In the genomic region with DNA sequence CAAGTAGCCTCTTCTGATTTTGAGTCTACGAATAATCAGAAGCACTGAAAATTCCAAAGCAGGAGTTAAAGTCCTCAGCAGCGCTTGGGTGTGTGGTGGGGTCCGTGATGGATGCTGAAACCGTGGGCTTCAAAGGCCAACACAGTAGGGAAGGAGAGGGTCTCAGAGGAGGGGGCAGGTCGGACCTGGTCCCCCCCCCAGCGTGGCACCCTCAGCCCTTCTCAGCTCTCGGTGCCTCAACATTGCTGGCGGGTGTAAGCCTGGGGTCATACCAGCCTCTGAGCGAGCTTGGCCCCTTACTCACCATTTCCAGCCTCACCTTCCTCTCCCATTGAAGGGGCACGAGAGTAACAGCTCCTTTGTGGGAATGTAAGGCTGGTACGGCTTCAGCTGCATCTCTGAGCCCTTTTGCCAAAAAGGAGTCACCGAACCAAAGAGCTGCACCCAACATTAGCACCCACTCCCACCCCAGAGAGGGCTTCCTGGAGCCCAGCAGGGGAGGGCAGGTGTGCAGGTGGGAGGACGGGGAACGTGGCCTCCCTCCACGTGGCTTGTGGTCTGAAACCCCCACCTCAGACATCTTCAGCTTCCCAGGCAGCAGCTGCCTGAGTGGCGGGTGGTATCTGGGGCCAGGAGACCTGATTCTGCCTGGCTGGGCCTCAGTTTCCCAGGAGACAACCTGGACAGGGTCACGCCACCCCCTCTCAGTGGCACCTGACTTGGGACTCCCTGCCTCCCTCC, we compare ENCODE assay signal across 24 cellular contexts. TPM values are rescaled to one million over a fixed set of nuclear protein-coding genes. Genes with fewer than 3 reads are reported as not detected.
"Had no signal": no experiment of that assay in that cellular context is flagged by ENCODE, and none has a peak within 500 bp of the region (broad histone marks: within the 10 kb centered on the region; RNA-seq: fewer than 3 reads in every experiment).

No MANE protein-coding gene starts in this region.

- H3K27ac ChIP-seq: esophagus squamous epithelium, transverse colon had no signal

- H3K4me3 ChIP-seq: esophagus squamous epithelium, transverse colon had no signal

- H3K4me1 Mint-ChIP-seq: activated CD4-positive, alpha-beta T cell treated with anti-CD3 and anti-CD28 coated beads for 36 hours had no signal

- H3K36me3 ChIP-seq: esophagus squamous epithelium, transverse colon had no signal

- H3K4me1 ChIP-seq: esophagus squamous epithelium, transverse colon had no signal

- H3K36me3 Mint-ChIP-seq: activated CD4-positive, alpha-beta memory T cell treated with anti-CD3 and anti-CD28 coated beads for 36 hours; stimulated activated naive B cell treated with anti-CD40 and anti-IgM and Interleukin-4, amounts not matched to agents 10 μg/mL and 1 μg/mL and 100 μg/mL, for 72 hours had no signal

- H3K9me3 ChIP-seq: esophagus squamous epithelium, transverse colon had no signal

- DNase-seq: activated CD4-positive, alpha-beta T cell treated with anti-CD3 and anti-CD28 coated beads for 36 hours; activated naive CD4-positive, alpha-beta T cell treated with Interleukin-2 at 50 U/mL for 16 hours; cerebellar nuclear complex; esophagus squamous epithelium; hippocampal formation; kidney glomerular epithelial cell; nephron progenitor cell; SHP77 treated with DMSO at 0.1 percent for 48 hours; stimulated activated CD4-positive, alpha-beta T cell treated with anti-CD3 and anti-CD28 coated beads, Interleukin-12 subunit alpha, Interleukin-12 subunit beta, amount 100 ng/mL, for 4 hours; stimulated activated CD4-positive, alpha-beta T cell treated with anti-CD3 and anti-CD28 coated beads, Interleukin-2, amount 100 ng/mL, for 24 hours; stimulated activated naive B cell treated with anti-CD40 and anti-IgM and Interleukin-4, amounts not matched to agents 10 μg/mL and 1 μg/mL and 100 μg/mL, for 72 hours; substantia nigra; T-helper 1 cell; T1000; transverse colon had no signal

- H3K4me3 Mint-ChIP-seq: activated CD4-positive, alpha-beta memory T cell treated with anti-CD3 and anti-CD28 coated beads for 36 hours; activated CD4-positive, alpha-beta T cell treated with anti-CD3 and anti-CD28 coated beads for 36 hours; activated T-helper 1 cell treated with anti-CD3 and anti-CD28 coated beads, Interleukin-12 subunit alpha, Interleukin-12 subunit beta, Interleukin-2, Interleukin-4 antibody, amounts not matched to agents 30 ng/mL and 10 ng/mL and 1 ng/mL, durations not matched to agents 14 hours and 24 hours and 36 hours; nephron progenitor cell; stimulated activated naive B cell treated with anti-CD40 and anti-IgM and Interleukin-4, amounts not matched to agents 10 μg/mL and 1 μg/mL and 100 μg/mL, for 72 hours had no signal

- ATAC-seq: activated CD4-positive, alpha-beta T cell treated with anti-CD3 and anti-CD28 coated beads for 36 hours; stimulated activated naive B cell treated with anti-CD40 and anti-IgM and Interleukin-4, amounts not matched to agents 10 μg/mL and 1 μg/mL and 100 μg/mL, for 72 hours had no signal

RNA-seq across cellular contexts. Expression of gene LCN1, which starts 6.7 kb away (rescaled TPM):
- total RNA-seq: activated CD4-positive, alpha-beta memory T cell treated with anti-CD3 and anti-CD28 coated beads for 36 hours; activated CD4-positive, alpha-beta T cell treated with anti-CD3 and anti-CD28 coated beads for 36 hours; activated T-helper 1 cell treated with anti-CD3 and anti-CD28 coated beads, Interleukin-12 subunit alpha, Interleukin-12 subunit beta, Interleukin-2, Interleukin-4 antibody, amounts not matched to agents 30 ng/mL and 10 ng/mL and 1 ng/mL, durations not matched to agents 14 hours and 24 hours and 36 hours; dermis microvascular lymphatic vessel endothelial cell; esophagus squamous epithelium; fibroblast of villous mesenchyme; glomerular endothelial cell; lower leg skin; omental fat pad; pulmonary artery endothelial cell; transverse colon had no signal

RNA-seq across cellular contexts. Expression of gene OBP2A, which starts 31.4 kb away (rescaled TPM):
- total RNA-seq: activated CD4-positive, alpha-beta memory T cell treated with anti-CD3 and anti-CD28 coated beads for 36 hours; activated CD4-positive, alpha-beta T cell treated with anti-CD3 and anti-CD28 coated beads for 36 hours; activated T-helper 1 cell treated with anti-CD3 and anti-CD28 coated beads, Interleukin-12 subunit alpha, Interleukin-12 subunit beta, Interleukin-2, Interleukin-4 antibody, amounts not matched to agents 30 ng/mL and 10 ng/mL and 1 ng/mL, durations not matched to agents 14 hours and 24 hours and 36 hours; aorta; dermis microvascular lymphatic vessel endothelial cell; esophagus squamous epithelium; fibroblast of villous mesenchyme; glomerular endothelial cell; omental fat pad; pulmonary artery endothelial cell; transverse colon had no signal

RNA-seq across cellular contexts. Expression of gene PAEP, which starts 47.0 kb away (rescaled TPM):
- total RNA-seq: activated CD4-positive, alpha-beta memory T cell treated with anti-CD3 and anti-CD28 coated beads for 36 hours; activated CD4-positive, alpha-beta T cell treated with anti-CD3 and anti-CD28 coated beads for 36 hours; activated T-helper 1 cell treated with anti-CD3 and anti-CD28 coated beads, Interleukin-12 subunit alpha, Interleukin-12 subunit beta, Interleukin-2, Interleukin-4 antibody, amounts not matched to agents 30 ng/mL and 10 ng/mL and 1 ng/mL, durations not matched to agents 14 hours and 24 hours and 36 hours; aorta; dermis microvascular lymphatic vessel endothelial cell; esophagus squamous epithelium; fibroblast of villous mesenchyme; glomerular endothelial cell; omental fat pad; pulmonary artery endothelial cell; transverse colon had no signal
